In genomic region chr9:108567571-108567970, GRCh38 we compare ENCODE assay signal across 19 cellular contexts.
"Had no signal": no experiment of that assay in that cellular context is flagged by ENCODE, and none has a peak within 500 bp of the region (broad histone marks: within the 10 kb centered on the region; RNA-seq: fewer than 3 reads in every experiment).

No MANE protein-coding gene starts in this region.

- H3K36me3 ChIP-seq: gastrocnemius medialis, sigmoid colon, thyroid gland, upper lobe of left lung, uterus had no signal

- DNase-seq: effector CD4-positive, alpha-beta T cell; endodermal cell; gastrocnemius medialis; glutamatergic neuron; immature natural killer cell; kidney; left cardiac atrium; left ventricle myocardium superior; mucosa of descending colon; natural killer cell; posterior cingulate gyrus; sigmoid colon; small intestine; stimulated activated CD4-positive, alpha-beta T cell treated with anti-CD3 and anti-CD28 coated beads, Interleukin-12 subunit alpha, Interleukin-12 subunit beta, amount 100 ng/mL, for 4 hours; stimulated activated naive CD4-positive, alpha-beta T cell treated with Interleukin-2 at 50 U/mL for 16 hours; thyroid gland; upper lobe of left lung; uterus had no signal

- H3K9me3 ChIP-seq: gastrocnemius medialis, mucosa of descending colon, sigmoid colon, thyroid gland, upper lobe of left lung, uterus had no signal

- H3K27ac ChIP-seq: coronary artery, gastrocnemius medialis, sigmoid colon, thyroid gland, upper lobe of left lung, uterus had no signal

- H3K4me1 ChIP-seq: thyroid gland, uterus had no signal

- H3K27me3 ChIP-seq: gastrocnemius medialis, sigmoid colon, thyroid gland, upper lobe of left lung, uterus had no signal

- H3K4me3 ChIP-seq: coronary artery, gastrocnemius medialis, mucosa of descending colon, sigmoid colon, thyroid gland, upper lobe of left lung, uterus had no signal

- ATAC-seq: left cardiac atrium, left ventricle myocardium superior, natural killer cell had no signal
